ENCODE assay signal across 1 cellular context in genomic region chr7:121909721-121910359, GRCh38.
TF ChIP-seq lines count a peak whose summit lies in the region.

No MANE protein-coding gene starts in this region.

TF ChIP-seq in WTC11, 78 proteins besides CTCF, POLR2A, EP300 and RAD21 (continued from another document):
- TF ChIP-seq MLX (CRISPR knock-in tag; IDR thresholded peaks at IDR 0.05) (no peak), PRDM15 (CRISPR knock-in tag; IDR thresholded peaks at IDR 0.05) (no peak), ZNF396 (CRISPR knock-in tag; IDR thresholded peaks at IDR 0.05; ENCODE audit: borderline replicate concordance) (no peak), CBFB (CRISPR knock-in tag; IDR thresholded peaks at IDR 0.05; ENCODE audit: low read depth) (no peak), SMAD3 (CRISPR knock-in tag; IDR thresholded peaks at IDR 0.05; ENCODE audit: borderline replicate concordance) (no peak), ZNF416 (CRISPR knock-in tag; IDR thresholded peaks at IDR 0.05) (no peak)
